1 cellular context compared by ENCODE assay signal in genomic region chr10:72276421-72277339, GRCh38.
TF ChIP-seq lines count a peak whose summit lies in the region.

No MANE protein-coding gene starts in this region.

TF ChIP-seq in K562, 482 proteins besides CTCF, POLR2A, EP300 and RAD21 (continued from another document and continues in another):
- TF ChIP-seq TFAP4 (CRISPR knock-in tag; IDR thresholded peaks at IDR 0.05; ENCODE audit: borderline replicate concordance) (peak; percentile 59; the same call in 1 of the 2 replicates), CREB3 (tag; conservative IDR thresholded peaks at IDR 0.05; ENCODE audit: low read depth) (0 out of 2 replicates have a peak, but pooled peaks have one; percentile 32), YBX1 (IDR thresholded peaks at IDR 0.05) (no peak), TBL1XR1 (IDR thresholded peaks at IDR 0.05; ENCODE audit: low read length in 2 of 2) (peak in 1 of 2 experiments; percentile 70; a peak in 2 of 4 replicates), ZKSCAN3 (CRISPR knock-in tag; IDR thresholded peaks at IDR 0.05) (no peak), ZNF23 (CRISPR knock-in tag; IDR thresholded peaks at IDR 0.05) (peak; percentile 83), FOXA3 (CRISPR knock-in tag; conservative IDR thresholded peaks at IDR 0.05 in 1 of 2, IDR thresholded peaks at IDR 0.05 in 1 of 2) (peak; percentile 96 to 97), MBD2 (IDR thresholded peaks at IDR 0.05; ENCODE audit: borderline replicate concordance, low read depth) (peak; percentile 69), ARID4B (CRISPR knock-in tag; IDR thresholded peaks at IDR 0.05) (peak; percentile 87), SETDB1 (IDR thresholded peaks at IDR 0.05; ENCODE audit: low read length) (peak; percentile 22), VEZF1 (CRISPR knock-in tag; IDR thresholded peaks at IDR 0.05) (peak; percentile 41), SRF (CRISPR knock-in tag; IDR thresholded peaks at IDR 0.05) (peak; percentile 62 to 84; a peak in 3 of 4 replicates), POLR2AphosphoS2 (IDR thresholded peaks at IDR 0.05; ENCODE audit: low read length) (peak; percentile 100), RBFOX2 (IDR thresholded peaks at IDR 0.05; ENCODE audit: low read depth, low read length) (no peak), RBM22 (IDR thresholded peaks at IDR 0.05; ENCODE audit: low read depth, low read length, poor library complexity, severe bottlenecking) (peak; percentile 54), THRAP3 (IDR thresholded peaks at IDR 0.05; ENCODE audit: borderline replicate concordance) (no peak), ESRRA (IDR thresholded peaks at IDR 0.05; ENCODE audit: borderline replicate concordance, low read depth) (no peak), ZNF561 (CRISPR knock-in tag; conservative IDR thresholded peaks at IDR 0.05) (peak; percentile 70; the same call in 1 of the 2 replicates), MYNN (IDR thresholded peaks at IDR 0.05) (peak; percentile 46; the same call in 1 of the 2 replicates), MYNN (CRISPR knock-in tag; IDR thresholded peaks at IDR 0.05) (no peak), PTBP1 (IDR thresholded peaks at IDR 0.05; ENCODE audit: low read depth, low read length) (peak; percentile 21; the same call in 1 of the 2 replicates), ZFPM2 (CRISPR knock-in tag; IDR thresholded peaks at IDR 0.05) (peak; percentile 97), ZNF197 (CRISPR knock-in tag; IDR thresholded peaks at IDR 0.05; ENCODE audit: low read depth) (no peak), ID3 (CRISPR knock-in tag; IDR thresholded peaks at IDR 0.05) (no peak), ID3 (tag; IDR thresholded peaks at IDR 0.05) (peak; percentile 32; the same call in 1 of the 2 replicates), MXI1 (IDR thresholded peaks at IDR 0.05; ENCODE audit: low read depth, low read length) (no peak), ZFP1 (CRISPR knock-in tag; IDR thresholded peaks at IDR 0.05) (peak; percentile 88), ZNF830 (CRISPR knock-in tag; IDR thresholded peaks at IDR 0.05) (peak; percentile 92; the same call in 1 of the 2 replicates), JUNB (CRISPR knock-in tag; conservative IDR thresholded peaks at IDR 0.05) (peak; percentile 78), MTF1 (CRISPR knock-in tag; IDR thresholded peaks at IDR 0.05; ENCODE audit: borderline replicate concordance) (0 out of 2 replicates have a peak, but pooled peaks have one; percentile 42), MTA2 (IDR thresholded peaks at IDR 0.05; ENCODE audit: low read depth) (no peak), KHSRP (IDR thresholded peaks at IDR 0.05) (peak; percentile 42; the same call in 1 of the 2 replicates), LCOR (CRISPR knock-in tag; IDR thresholded peaks at IDR 0.05) (peak; percentile 83), NR4A1 (CRISPR knock-in tag; IDR thresholded peaks at IDR 0.05) (no peak; the same call in 1 of the 2 replicates), NR4A1 (tag; IDR thresholded peaks at IDR 0.05) (peak; percentile 60), ZNF449 (CRISPR knock-in tag; IDR thresholded peaks at IDR 0.05) (peak; percentile 73; the same call in 1 of the 2 replicates), ZFP30 (CRISPR knock-in tag; IDR thresholded peaks at IDR 0.05; ENCODE audit: borderline replicate concordance) (peak; percentile 86; the same call in 1 of the 2 replicates), MECOM (CRISPR knock-in tag; IDR thresholded peaks at IDR 0.05) (peak; percentile 65), DMBX1 (CRISPR knock-in tag; IDR thresholded peaks at IDR 0.05; ENCODE audit: borderline replicate concordance) (peak; percentile 65; the same call in 1 of the 2 replicates), SMAD2 (IDR thresholded peaks at IDR 0.05; ENCODE audit: low read depth, low read length) (no peak), POLR2G (IDR thresholded peaks at IDR 0.05; ENCODE audit: low read depth, low read length) (peak; percentile 24), CGGBP1 (CRISPR knock-in tag; IDR thresholded peaks at IDR 0.05) (no peak), POLR2AphosphoS5 (IDR thresholded peaks at IDR 0.05; ENCODE audit: control insufficient read depth, insufficient read depth, low read depth, low read length) (peak; percentile 40; the same call in 1 of the 2 replicates), ZBTB9 (CRISPR knock-in tag; IDR thresholded peaks at IDR 0.05) (peak; percentile 87), HMGN3 (IDR thresholded peaks at IDR 0.05; ENCODE audit: borderline replicate concordance, extremely low read depth, insufficient read length, low read depth, low read length) (peak; percentile 42), FOXJ2 (tag; IDR thresholded peaks at IDR 0.05) (peak; percentile 18; the same call in 1 of the 2 replicates), KLF10 (CRISPR knock-in tag; IDR thresholded peaks at IDR 0.05) (peak; percentile 80; the same call in 1 of the 2 replicates), IRF9 (tag; IDR thresholded peaks at IDR 0.05) (0 out of 2 replicates have a peak, but pooled peaks have one; percentile 41), ZBTB12 (CRISPR knock-in tag; IDR thresholded peaks at IDR 0.05) (peak; percentile 21; the same call in 1 of the 2 replicates), TAF1 (IDR thresholded peaks at IDR 0.05; ENCODE audit: control insufficient read depth, extremely low read depth, insufficient read depth, low read length, severe bottlenecking) (peak; percentile 31), SP1 (CRISPR knock-in tag; IDR thresholded peaks at IDR 0.05) (peak; percentile 66), ZNF398 (CRISPR knock-in tag; IDR thresholded peaks at IDR 0.05) (0 out of 2 replicates have a peak, but pooled peaks have one; percentile 48), ZNF175 (CRISPR knock-in tag; IDR thresholded peaks at IDR 0.05; ENCODE audit: low read depth) (peak; percentile 91), CHD4 (IDR thresholded peaks at IDR 0.05; ENCODE audit: insufficient read depth, insufficient replicate concordance, low read depth, low read length, poor library complexity, severe bottlenecking) (peak; percentile 54), GATA2 (CRISPR knock-in tag; IDR thresholded peaks at IDR 0.05) (peak; percentile 56; the same call in 1 of the 2 replicates)
